In the genomic region with DNA sequence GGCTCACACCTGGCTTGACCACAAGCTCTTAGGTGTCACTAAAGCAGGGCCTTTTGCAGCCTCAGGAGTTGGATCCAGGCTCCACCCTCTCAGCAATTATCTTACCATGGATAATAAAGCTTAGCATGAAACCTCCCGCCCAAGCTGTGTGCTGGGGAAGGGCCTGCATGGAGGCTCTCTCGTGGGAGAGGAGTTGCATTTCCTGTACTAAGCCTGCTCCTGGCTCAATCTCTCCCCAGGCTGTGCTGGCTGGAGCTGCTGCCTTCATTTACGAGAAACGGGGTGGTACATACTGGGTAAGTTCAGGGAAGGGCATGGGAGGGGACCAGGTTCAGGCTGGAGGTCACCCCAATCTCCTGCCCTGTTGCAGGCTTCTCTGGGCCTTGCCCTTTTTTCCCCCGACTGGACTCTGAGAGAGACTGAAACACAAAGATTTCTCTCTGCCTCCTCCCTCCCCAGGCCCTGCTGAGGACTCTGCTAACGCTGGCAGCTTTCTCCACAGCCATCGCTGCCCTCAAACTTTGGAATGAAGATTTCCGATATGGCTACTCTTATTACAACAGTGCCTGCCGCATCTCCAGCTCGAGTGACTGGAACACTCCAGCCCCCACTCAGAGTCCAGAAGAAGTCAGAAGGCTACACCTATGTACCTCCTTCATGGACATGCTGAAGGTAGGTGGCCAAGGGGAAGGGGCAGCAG, we compare ENCODE assay signal across 2 cellular contexts.
A peak's percentile ranks its signal among the peaks of the same experiment; 100 is the strongest.
TF ChIP-seq lines count a peak whose summit lies in the region.

No MANE protein-coding gene starts in this region.

TF ChIP-seq in liver, 16 proteins besides CTCF, POLR2A, EP300 and RAD21:
- TF ChIP-seq, protein P1, sequence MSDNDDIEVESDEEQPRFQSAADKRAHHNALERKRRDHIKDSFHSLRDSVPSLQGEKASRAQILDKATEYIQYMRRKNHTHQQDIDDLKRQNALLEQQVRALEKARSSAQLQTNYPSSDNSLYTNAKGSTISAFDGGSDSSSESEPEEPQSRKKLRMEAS (IDR thresholded peaks at IDR 0.05) = no peak
- TF ChIP-seq NR2F2 (IDR thresholded peaks at IDR 0.05) (no peak), JUND (IDR thresholded peaks at IDR 0.05) (no peak), HNF4A (conservative IDR thresholded peaks at IDR 0.05) (peak in 1 of 2 donors; percentile 27), SP1 (IDR thresholded peaks at IDR 0.05) (no peak), RXRA (IDR thresholded peaks at IDR 0.05) (peak; percentile 42 to 61)
- TF ChIP-seq, protein P2, sequence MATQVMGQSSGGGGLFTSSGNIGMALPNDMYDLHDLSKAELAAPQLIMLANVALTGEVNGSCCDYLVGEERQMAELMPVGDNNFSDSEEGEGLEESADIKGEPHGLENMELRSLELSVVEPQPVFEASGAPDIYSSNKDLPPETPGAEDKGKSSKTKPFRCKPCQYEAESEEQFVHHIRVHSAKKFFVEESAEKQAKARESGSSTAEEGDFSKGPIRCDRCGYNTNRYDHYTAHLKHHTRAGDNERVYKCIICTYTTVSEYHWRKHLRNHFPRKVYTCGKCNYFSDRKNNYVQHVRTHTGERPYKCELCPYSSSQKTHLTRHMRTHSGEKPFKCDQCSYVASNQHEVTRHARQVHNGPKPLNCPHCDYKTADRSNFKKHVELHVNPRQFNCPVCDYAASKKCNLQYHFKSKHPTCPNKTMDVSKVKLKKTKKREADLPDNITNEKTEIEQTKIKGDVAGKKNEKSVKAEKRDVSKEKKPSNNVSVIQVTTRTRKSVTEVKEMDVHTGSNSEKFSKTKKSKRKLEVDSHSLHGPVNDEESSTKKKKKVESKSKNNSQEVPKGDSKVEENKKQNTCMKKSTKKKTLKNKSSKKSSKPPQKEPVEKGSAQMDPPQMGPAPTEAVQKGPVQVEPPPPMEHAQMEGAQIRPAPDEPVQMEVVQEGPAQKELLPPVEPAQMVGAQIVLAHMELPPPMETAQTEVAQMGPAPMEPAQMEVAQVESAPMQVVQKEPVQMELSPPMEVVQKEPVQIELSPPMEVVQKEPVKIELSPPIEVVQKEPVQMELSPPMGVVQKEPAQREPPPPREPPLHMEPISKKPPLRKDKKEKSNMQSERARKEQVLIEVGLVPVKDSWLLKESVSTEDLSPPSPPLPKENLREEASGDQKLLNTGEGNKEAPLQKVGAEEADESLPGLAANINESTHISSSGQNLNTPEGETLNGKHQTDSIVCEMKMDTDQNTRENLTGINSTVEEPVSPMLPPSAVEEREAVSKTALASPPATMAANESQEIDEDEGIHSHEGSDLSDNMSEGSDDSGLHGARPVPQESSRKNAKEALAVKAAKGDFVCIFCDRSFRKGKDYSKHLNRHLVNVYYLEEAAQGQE (IDR thresholded peaks at IDR 0.05) = no peak
TF ChIP-seq in liver: peak in this region for 2.

TF ChIP-seq in HepG2, 621 proteins besides CTCF, POLR2A, EP300 and RAD21:
- TF ChIP-seq, protein P3, sequence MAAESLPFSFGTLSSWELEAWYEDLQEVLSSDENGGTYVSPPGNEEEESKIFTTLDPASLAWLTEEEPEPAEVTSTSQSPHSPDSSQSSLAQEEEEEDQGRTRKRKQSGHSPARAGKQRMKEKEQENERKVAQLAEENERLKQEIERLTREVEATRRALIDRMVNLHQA (CRISPR knock-in tag; IDR thresholded peaks at IDR 0.05) = no peak
- TF ChIP-seq KLF12 (CRISPR knock-in tag; IDR thresholded peaks at IDR 0.05; ENCODE audit: borderline replicate concordance) = no peak
- TF ChIP-seq, protein P4, sequence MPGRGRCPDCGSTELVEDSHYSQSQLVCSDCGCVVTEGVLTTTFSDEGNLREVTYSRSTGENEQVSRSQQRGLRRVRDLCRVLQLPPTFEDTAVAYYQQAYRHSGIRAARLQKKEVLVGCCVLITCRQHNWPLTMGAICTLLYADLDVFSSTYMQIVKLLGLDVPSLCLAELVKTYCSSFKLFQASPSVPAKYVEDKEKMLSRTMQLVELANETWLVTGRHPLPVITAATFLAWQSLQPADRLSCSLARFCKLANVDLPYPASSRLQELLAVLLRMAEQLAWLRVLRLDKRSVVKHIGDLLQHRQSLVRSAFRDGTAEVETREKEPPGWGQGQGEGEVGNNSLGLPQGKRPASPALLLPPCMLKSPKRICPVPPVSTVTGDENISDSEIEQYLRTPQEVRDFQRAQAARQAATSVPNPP (CRISPR knock-in tag; IDR thresholded peaks at IDR 0.05) = no peak
- no peak for TF ChIP-seq ZNF773 (CRISPR knock-in tag; IDR thresholded peaks at IDR 0.05; ENCODE audit: borderline replicate concordance)
- TF ChIP-seq, protein P5, sequence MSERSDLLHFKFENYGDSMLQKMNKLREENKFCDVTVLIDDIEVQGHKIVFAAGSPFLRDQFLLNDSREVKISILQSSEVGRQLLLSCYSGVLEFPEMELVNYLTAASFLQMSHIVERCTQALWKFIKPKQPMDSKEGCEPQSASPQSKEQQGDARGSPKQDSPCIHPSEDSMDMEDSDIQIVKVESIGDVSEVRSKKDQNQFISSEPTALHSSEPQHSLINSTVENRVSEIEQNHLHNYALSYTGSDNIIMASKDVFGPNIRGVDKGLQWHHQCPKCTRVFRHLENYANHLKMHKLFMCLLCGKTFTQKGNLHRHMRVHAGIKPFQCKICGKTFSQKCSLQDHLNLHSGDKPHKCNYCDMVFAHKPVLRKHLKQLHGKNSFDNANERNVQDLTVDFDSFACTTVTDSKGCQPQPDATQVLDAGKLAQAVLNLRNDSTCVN (CRISPR knock-in tag; IDR thresholded peaks at IDR 0.05; ENCODE audit: borderline replicate concordance) = no peak
- TF ChIP-seq, protein P6, sequence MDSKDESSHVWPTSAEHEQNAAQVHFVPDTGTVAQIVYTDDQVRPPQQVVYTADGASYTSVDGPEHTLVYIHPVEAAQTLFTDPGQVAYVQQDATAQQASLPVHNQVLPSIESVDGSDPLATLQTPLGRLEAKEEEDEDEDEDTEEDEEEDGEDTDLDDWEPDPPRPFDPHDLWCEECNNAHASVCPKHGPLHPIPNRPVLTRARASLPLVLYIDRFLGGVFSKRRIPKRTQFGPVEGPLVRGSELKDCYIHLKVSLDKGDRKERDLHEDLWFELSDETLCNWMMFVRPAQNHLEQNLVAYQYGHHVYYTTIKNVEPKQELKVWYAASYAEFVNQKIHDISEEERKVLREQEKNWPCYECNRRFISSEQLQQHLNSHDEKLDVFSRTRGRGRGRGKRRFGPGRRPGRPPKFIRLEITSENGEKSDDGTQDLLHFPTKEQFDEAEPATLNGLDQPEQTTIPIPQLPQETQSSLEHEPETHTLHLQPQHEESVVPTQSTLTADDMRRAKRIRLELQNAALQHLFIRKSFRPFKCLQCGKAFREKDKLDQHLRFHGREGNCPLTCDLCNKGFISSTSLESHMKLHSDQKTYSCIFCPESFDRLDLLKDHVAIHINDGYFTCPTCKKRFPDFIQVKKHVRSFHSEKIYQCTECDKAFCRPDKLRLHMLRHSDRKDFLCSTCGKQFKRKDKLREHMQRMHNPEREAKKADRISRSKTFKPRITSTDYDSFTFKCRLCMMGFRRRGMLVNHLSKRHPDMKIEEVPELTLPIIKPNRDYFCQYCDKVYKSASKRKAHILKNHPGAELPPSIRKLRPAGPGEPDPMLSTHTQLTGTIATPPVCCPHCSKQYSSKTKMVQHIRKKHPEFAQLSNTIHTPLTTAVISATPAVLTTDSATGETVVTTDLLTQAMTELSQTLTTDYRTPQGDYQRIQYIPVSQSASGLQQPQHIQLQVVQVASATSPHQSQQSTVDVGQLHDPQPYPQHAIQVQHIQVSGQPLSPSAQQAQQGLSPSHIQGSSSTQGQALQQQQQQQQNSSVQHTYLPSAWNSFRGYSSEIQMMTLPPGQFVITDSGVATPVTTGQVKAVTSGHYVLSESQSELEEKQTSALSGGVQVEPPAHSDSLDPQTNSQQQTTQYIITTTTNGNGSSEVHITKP (CRISPR knock-in tag; IDR thresholded peaks at IDR 0.05; ENCODE audit: low read depth) = no peak
- TF ChIP-seq, protein P7, sequence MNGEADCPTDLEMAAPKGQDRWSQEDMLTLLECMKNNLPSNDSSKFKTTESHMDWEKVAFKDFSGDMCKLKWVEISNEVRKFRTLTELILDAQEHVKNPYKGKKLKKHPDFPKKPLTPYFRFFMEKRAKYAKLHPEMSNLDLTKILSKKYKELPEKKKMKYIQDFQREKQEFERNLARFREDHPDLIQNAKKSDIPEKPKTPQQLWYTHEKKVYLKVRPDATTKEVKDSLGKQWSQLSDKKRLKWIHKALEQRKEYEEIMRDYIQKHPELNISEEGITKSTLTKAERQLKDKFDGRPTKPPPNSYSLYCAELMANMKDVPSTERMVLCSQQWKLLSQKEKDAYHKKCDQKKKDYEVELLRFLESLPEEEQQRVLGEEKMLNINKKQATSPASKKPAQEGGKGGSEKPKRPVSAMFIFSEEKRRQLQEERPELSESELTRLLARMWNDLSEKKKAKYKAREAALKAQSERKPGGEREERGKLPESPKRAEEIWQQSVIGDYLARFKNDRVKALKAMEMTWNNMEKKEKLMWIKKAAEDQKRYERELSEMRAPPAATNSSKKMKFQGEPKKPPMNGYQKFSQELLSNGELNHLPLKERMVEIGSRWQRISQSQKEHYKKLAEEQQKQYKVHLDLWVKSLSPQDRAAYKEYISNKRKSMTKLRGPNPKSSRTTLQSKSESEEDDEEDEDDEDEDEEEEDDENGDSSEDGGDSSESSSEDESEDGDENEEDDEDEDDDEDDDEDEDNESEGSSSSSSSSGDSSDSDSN (CRISPR knock-in tag; IDR thresholded peaks at IDR 0.05) = no peak
- no peak for TF ChIP-seq ZNF839 (CRISPR knock-in tag; IDR thresholded peaks at IDR 0.05; ENCODE audit: borderline replicate concordance)
- no peak for TF ChIP-seq XRCC5 (optimal IDR thresholded peaks at IDR 0.05; ENCODE audit: low read length)
- TF ChIP-seq HNF4A (CRISPR knock-in tag; IDR thresholded peaks at IDR 0.05) = no peak
- TF ChIP-seq MAFK (conservative IDR thresholded peaks at IDR 0.05 in 1 of 2, IDR thresholded peaks at IDR 0.05 in 1 of 2; ENCODE audit: low read length in 2 of 2) = no peak
- TF ChIP-seq CBX2 (IDR thresholded peaks at IDR 0.05; ENCODE audit: low read depth, low read length) = no peak
- TF ChIP-seq CBX2 (CRISPR knock-in tag; IDR thresholded peaks at IDR 0.05; ENCODE audit: low read depth) = no peak
- no peak for TF ChIP-seq PRPF4 (IDR thresholded peaks at IDR 0.05; ENCODE audit: low read depth, low read length, poor library complexity, severe bottlenecking)
